In genomic region chr6:106799008-106799952, GRCh38 we compare ENCODE assay signal across 9 cellular contexts.
A peak's percentile ranks its signal among the peaks of the same experiment; 100 is the strongest.
DNase-seq lines count a peak whose midpoint lies in the region; ATAC-seq and TF ChIP-seq lines count a peak whose summit lies in the region.
"Had no signal": no experiment of that assay in that cellular context is flagged by ENCODE, and none has a peak within 500 bp of the region (broad histone marks: within the 10 kb centered on the region; RNA-seq: fewer than 3 reads in every experiment).

No MANE protein-coding gene starts in this region.

- peaks cover 22% of the 10 kb centered on the region for H3K4me1 Mint-ChIP-seq in MCF 10A (ENCODE audit: insufficient read depth, unreplicated experiment)

- H3K9me3 Mint-ChIP-seq in MCF 10A (ENCODE audit: unreplicated experiment), result no peaks in the 10 kb centered on the region

- H3K27ac ChIP-seq in spleen, result no peak overlapping the region
- H3K27ac ChIP-seq: neutrophil had no signal

- H3K27me3 Mint-ChIP-seq in MCF 10A (ENCODE audit: insufficient read depth, unreplicated experiment), result no peaks in the 10 kb centered on the region

- H3K36me3 Mint-ChIP-seq in MCF 10A (ENCODE audit: insufficient read depth, unreplicated experiment), result no peaks in the 10 kb centered on the region

- ATAC-seq in GM19397 (IDR thresholded peaks at IDR 0.05; ENCODE audit: unreplicated experiment) (peak; percentile 87), HG03521 (IDR thresholded peaks at IDR 0.05; ENCODE audit: unreplicated experiment) (peak; percentile 61), GM21360 (IDR thresholded peaks at IDR 0.05; ENCODE audit: unreplicated experiment) (no peak), HG03565 (IDR thresholded peaks at IDR 0.05; ENCODE audit: unreplicated experiment) (no peak)

- H3K4me3 ChIP-seq in retinal pigment epithelial cell (ENCODE audit: low read length) (no peak overlapping the region), spleen (no peak overlapping the region)

- intact Hi-C loops in MCF 10A (cut with micrococcal nuclease) (no loop called here), spleen (cut with DNase I; ENCODE audit: low total_unique reads) (no loop called here)

- peak overlapping the region; percentile 80 for H3K27ac Mint-ChIP-seq in MCF 10A (ENCODE audit: low read depth, unreplicated experiment)

- H3K36me3 ChIP-seq in spleen, result no peaks in the 10 kb centered on the region
- H3K36me3 ChIP-seq: neutrophil had no signal

- TF ChIP-seq CTCF in MCF 10A (IDR thresholded peaks at IDR 0.05; ENCODE audit: unreplicated experiment) (no peak), retinal pigment epithelial cell (conservative IDR thresholded peaks at IDR 0.05; ENCODE audit: low read depth, low read length) (no peak), spleen (IDR thresholded peaks at IDR 0.05 in 8 of 11, conservative IDR thresholded peaks at IDR 0.05 in 3 of 11) (no peak)

- peak; percentile 83 for DNase-seq in MCF 10A (ENCODE audit: unreplicated experiment)
- DNase-seq in retinal pigment epithelial cell (ENCODE audit: low read depth), result peak; percentile 21
- DNase-seq in spleen, result no peak
- no peak for DNase-seq in activated CD4-positive, CD25-positive, alpha-beta regulatory T cell treated with anti-CD3 and anti-CD28 coated beads, Interleukin-2, amount 50 U/mL, for 72 hours

- H3K9me3 ChIP-seq in spleen, result no peaks in the 10 kb centered on the region
- H3K9me3 ChIP-seq: neutrophil had no signal

- peak overlapping the region; percentile 33 for H3K4me3 Mint-ChIP-seq in MCF 10A (ENCODE audit: unreplicated experiment)

- 47 to 56% (median 54%) methylated on average over 8 of the region's 8 CpGs for WGBS in spleen, 5 donors

- TF ChIP-seq POLR2A in spleen (IDR thresholded peaks at IDR 0.05), result no peak

- BruUV-seq in MCF 10A (replicated peaks; lab: Mats Ljungman, UMichigan), result no TSS peak

- H3K4me1 ChIP-seq in spleen, result no peaks in the 10 kb centered on the region

- POLR2A ChIA-PET in MCF 10A (lab: Yijun Ruan, JAX), result interaction anchor here (0.8 to 2.8 kb wide), 5 partner anchors 49 to 129 kb away, joined by 3 to 19 read pairs (median 3); no protein-coding TSS in a partner anchor

- H3K27me3 ChIP-seq in spleen (replicated peaks in 1 of 7), result no peaks in the 10 kb centered on the region
- H3K27me3 ChIP-seq: neutrophil had no signal

- CTCF ChIA-PET in MCF 10A (lab: Yijun Ruan, JAX), result interaction anchor here (0.8 kb wide), 1 partner anchor 57 kb away, joined by 3 read pairs; no protein-coding TSS in a partner anchor

Comparison
In these comparisons a context has a peak if more than half of its experiments do, and no peak if none do; other contexts are left out.
1. ATAC-seq: peak in GM19397 (single experiment) and HG03521 (single experiment); none in GM21360 (single experiment) and HG03565 (single experiment).
2. DNase-seq: peak in MCF 10A (single experiment) and retinal pigment epithelial cell (single experiment); none in spleen (single experiment) and activated CD4-positive, CD25-positive, alpha-beta regulatory T cell treated with anti-CD3 and anti-CD28 coated beads, Interleukin-2, amount 50 U/mL, for 72 hours (single experiment).